In the genomic region with DNA sequence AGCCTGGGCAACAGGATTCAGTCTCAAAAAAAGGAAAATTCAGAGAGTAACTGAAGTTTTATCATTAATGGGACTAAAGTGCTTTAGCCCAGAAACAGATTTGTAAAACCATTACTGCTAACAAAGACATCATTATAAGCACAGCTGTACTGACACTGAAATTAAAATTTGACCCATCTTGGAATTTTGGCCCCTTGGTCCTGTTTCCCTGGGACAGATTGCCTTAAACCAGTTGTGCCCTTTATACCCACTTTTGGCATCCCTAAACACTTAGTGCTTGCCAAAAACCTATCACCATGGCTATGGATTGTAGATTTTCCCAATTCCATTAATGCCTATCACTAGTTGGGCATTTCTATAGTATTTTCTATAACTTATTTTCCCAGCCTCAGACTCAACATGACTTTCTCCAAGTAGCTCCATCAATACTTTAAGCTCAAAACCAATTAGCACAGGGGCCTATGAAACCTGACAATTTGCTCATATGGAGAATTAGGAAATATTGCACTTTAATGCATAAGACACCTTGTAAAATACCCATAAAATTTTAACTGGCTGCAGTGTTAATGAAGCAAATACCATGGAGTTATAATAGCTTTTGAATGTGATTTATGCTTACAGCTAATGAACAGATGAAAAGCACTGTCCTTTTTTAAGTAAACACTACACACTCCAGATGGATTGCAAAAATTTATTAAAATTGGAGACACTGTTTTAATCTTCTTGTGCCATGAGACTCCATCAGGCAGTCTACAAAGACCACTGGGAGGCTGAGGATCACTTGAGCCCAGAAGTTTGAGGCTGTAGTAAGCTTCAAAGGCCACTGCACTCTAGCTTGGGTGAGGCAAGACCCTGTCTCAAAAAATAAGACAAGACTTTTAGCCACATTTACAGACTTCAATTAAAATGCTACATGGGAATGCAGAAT, we compare ENCODE assay signal across 1 cellular context.
TF ChIP-seq lines count a peak whose summit lies in the region.

No MANE protein-coding gene starts in this region.

TF ChIP-seq in HepG2, 621 proteins besides CTCF, POLR2A, EP300 and RAD21:
- TF ChIP-seq CHCHD3 (CRISPR knock-in tag; IDR thresholded peaks at IDR 0.05) = no peak
- TF ChIP-seq MATR3 (CRISPR knock-in tag; IDR thresholded peaks at IDR 0.05) = no peak
- TF ChIP-seq, protein P1, sequence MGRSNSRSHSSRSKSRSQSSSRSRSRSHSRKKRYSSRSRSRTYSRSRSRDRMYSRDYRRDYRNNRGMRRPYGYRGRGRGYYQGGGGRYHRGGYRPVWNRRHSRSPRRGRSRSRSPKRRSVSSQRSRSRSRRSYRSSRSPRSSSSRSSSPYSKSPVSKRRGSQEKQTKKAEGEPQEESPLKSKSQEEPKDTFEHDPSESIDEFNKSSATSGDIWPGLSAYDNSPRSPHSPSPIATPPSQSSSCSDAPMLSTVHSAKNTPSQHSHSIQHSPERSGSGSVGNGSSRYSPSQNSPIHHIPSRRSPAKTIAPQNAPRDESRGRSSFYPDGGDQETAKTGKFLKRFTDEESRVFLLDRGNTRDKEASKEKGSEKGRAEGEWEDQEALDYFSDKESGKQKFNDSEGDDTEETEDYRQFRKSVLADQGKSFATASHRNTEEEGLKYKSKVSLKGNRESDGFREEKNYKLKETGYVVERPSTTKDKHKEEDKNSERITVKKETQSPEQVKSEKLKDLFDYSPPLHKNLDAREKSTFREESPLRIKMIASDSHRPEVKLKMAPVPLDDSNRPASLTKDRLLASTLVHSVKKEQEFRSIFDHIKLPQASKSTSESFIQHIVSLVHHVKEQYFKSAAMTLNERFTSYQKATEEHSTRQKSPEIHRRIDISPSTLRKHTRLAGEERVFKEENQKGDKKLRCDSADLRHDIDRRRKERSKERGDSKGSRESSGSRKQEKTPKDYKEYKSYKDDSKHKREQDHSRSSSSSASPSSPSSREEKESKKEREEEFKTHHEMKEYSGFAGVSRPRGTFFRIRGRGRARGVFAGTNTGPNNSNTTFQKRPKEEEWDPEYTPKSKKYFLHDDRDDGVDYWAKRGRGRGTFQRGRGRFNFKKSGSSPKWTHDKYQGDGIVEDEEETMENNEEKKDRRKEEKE (IDR thresholded peaks at IDR 0.05) = no peak
- TF ChIP-seq, protein P2, sequence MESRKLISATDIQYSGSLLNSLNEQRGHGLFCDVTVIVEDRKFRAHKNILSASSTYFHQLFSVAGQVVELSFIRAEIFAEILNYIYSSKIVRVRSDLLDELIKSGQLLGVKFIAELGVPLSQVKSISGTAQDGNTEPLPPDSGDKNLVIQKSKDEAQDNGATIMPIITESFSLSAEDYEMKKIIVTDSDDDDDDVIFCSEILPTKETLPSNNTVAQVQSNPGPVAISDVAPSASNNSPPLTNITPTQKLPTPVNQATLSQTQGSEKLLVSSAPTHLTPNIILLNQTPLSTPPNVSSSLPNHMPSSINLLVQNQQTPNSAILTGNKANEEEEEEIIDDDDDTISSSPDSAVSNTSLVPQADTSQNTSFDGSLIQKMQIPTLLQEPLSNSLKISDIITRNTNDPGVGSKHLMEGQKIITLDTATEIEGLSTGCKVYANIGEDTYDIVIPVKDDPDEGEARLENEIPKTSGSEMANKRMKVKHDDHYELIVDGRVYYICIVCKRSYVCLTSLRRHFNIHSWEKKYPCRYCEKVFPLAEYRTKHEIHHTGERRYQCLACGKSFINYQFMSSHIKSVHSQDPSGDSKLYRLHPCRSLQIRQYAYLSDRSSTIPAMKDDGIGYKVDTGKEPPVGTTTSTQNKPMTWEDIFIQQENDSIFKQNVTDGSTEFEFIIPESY (CRISPR knock-in tag; IDR thresholded peaks at IDR 0.05) = no peak
- TF ChIP-seq MAFK (conservative IDR thresholded peaks at IDR 0.05 in 1 of 2, IDR thresholded peaks at IDR 0.05 in 1 of 2; ENCODE audit: low read length in 2 of 2) = no peak
- no peak for TF ChIP-seq ZNF274 (CRISPR knock-in tag; IDR thresholded peaks at IDR 0.05)
- TF ChIP-seq ZNF749 (CRISPR knock-in tag; IDR thresholded peaks at IDR 0.05; ENCODE audit: borderline replicate concordance) = no peak
- TF ChIP-seq RBFOX2 (IDR thresholded peaks at IDR 0.05; ENCODE audit: low read depth, low read length) = peak; percentile 48; the same call in 1 of the 2 replicates
- peak; percentile 66; the same call in 1 of the 2 replicates for TF ChIP-seq PAF1 (CRISPR knock-in tag; IDR thresholded peaks at IDR 0.05)
- TF ChIP-seq SSRP1 (CRISPR knock-in tag; IDR thresholded peaks at IDR 0.05) = peak; percentile 61; the same call in 1 of the 2 replicates
- TF ChIP-seq, protein P3, sequence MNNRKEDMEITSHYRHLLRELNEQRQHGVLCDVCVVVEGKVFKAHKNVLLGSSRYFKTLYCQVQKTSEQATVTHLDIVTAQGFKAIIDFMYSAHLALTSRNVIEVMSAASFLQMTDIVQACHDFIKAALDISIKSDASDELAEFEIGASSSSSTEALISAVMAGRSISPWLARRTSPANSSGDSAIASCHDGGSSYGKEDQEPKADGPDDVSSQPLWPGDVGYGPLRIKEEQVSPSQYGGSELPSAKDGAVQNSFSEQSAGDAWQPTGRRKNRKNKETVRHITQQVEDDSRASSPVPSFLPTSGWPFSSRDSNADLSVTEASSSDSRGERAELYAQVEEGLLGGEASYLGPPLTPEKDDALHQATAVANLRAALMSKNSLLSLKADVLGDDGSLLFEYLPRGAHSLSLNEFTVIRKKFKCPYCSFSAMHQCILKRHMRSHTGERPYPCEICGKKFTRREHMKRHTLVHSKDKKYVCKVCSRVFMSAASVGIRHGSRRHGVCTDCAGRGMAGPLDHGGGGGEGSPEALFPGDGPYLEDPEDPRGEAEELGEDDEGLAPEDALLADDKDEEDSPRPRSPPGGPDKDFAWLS (CRISPR knock-in tag; IDR thresholded peaks at IDR 0.05; ENCODE audit: borderline replicate concordance) = no peak
- no peak for TF ChIP-seq FOSL1 (CRISPR knock-in tag; IDR thresholded peaks at IDR 0.05; ENCODE audit: borderline replicate concordance)
- TF ChIP-seq ZNF773 (CRISPR knock-in tag; IDR thresholded peaks at IDR 0.05; ENCODE audit: borderline replicate concordance) = no peak
- TF ChIP-seq POLR2AphosphoS5 (IDR thresholded peaks at IDR 0.05; ENCODE audit: low read depth, low read length) = peak; percentile 68
- no peak for TF ChIP-seq ZNF569 (CRISPR knock-in tag; IDR thresholded peaks at IDR 0.05; ENCODE audit: borderline replicate concordance)
- TF ChIP-seq RBM22 (optimal IDR thresholded peaks at IDR 0.05; ENCODE audit: low read length) = peak; percentile 94
- no peak for TF ChIP-seq ZNF20 (CRISPR knock-in tag; IDR thresholded peaks at IDR 0.05)
- TF ChIP-seq TEAD2 (CRISPR knock-in tag; IDR thresholded peaks at IDR 0.05) = no peak
- TF ChIP-seq ONECUT2 (CRISPR knock-in tag; IDR thresholded peaks at IDR 0.05) = no peak
- TF ChIP-seq, protein P4, sequence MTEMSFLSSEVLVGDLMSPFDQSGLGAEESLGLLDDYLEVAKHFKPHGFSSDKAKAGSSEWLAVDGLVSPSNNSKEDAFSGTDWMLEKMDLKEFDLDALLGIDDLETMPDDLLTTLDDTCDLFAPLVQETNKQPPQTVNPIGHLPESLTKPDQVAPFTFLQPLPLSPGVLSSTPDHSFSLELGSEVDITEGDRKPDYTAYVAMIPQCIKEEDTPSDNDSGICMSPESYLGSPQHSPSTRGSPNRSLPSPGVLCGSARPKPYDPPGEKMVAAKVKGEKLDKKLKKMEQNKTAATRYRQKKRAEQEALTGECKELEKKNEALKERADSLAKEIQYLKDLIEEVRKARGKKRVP (CRISPR knock-in tag; IDR thresholded peaks at IDR 0.05) = no peak
